ENCODE assay signal across 17 cellular contexts in genomic region chr13:36675213-36675536, GRCh38. TPM values are rescaled to one million over a fixed set of nuclear protein-coding genes. Genes with fewer than 3 reads are reported as not detected.
"Had no signal": no experiment of that assay in that cellular context is flagged by ENCODE, and none has a peak within 500 bp of the region (broad histone marks: within the 10 kb centered on the region; RNA-seq: fewer than 3 reads in every experiment).

No MANE protein-coding gene starts in this region.

- H3K36me3 Mint-ChIP-seq: immature natural killer cell; naive thymus-derived CD4-positive, alpha-beta T cell had no signal

- H3K36me3 ChIP-seq: adrenal gland, thoracic aorta had no signal

- H3K9me3 ChIP-seq: adrenal gland, thoracic aorta had no signal

- H3K9me3 Mint-ChIP-seq: activated CD4-positive, alpha-beta T cell treated with anti-CD3 and anti-CD28 coated beads, Interleukin-2, amount 10 ng/mL, durations not matched to agents 7 days and 5 days; activated T-helper 17 cell treated with anti-CD3 and anti-CD28 coated beads, Interleukin-2, amount 50 U/mL, for 72 hours; central memory CD8-positive, alpha-beta T cell; stimulated activated naive CD8-positive, alpha-beta T cell treated with anti-CD3 and anti-CD28 coated beads, Interleukin-15, Interleukin-2, amounts not matched to agents 100 ng/mL and 50 ng/mL, for 24 hours had no signal

- H3K27ac ChIP-seq: adrenal gland, thoracic aorta had no signal

- H3K4me1 ChIP-seq: adrenal gland had no signal

- H3K27ac Mint-ChIP-seq: activated CD4-positive, alpha-beta T cell treated with anti-CD3 and anti-CD28 coated beads, Interleukin-2, amount 10 ng/mL, durations not matched to agents 7 days and 5 days; activated T-helper 17 cell treated with anti-CD3 and anti-CD28 coated beads, Interleukin-2, amount 50 U/mL, for 72 hours; immature natural killer cell; naive thymus-derived CD4-positive, alpha-beta T cell; stimulated activated naive CD8-positive, alpha-beta T cell treated with anti-CD3 and anti-CD28 coated beads, Interleukin-15, Interleukin-2, amounts not matched to agents 100 ng/mL and 50 ng/mL, for 24 hours had no signal

- H3K4me3 Mint-ChIP-seq: activated CD4-positive, alpha-beta T cell treated with anti-CD3 and anti-CD28 coated beads, Interleukin-2, amount 10 ng/mL, durations not matched to agents 7 days and 5 days; activated T-helper 17 cell treated with anti-CD3 and anti-CD28 coated beads, Interleukin-2, amount 50 U/mL, for 72 hours; central memory CD8-positive, alpha-beta T cell; stimulated activated naive CD8-positive, alpha-beta T cell treated with anti-CD3 and anti-CD28 coated beads, Interleukin-15, Interleukin-2, amounts not matched to agents 100 ng/mL and 50 ng/mL, for 24 hours had no signal

- DNase-seq: activated CD4-positive, alpha-beta T cell treated with anti-CD3 and anti-CD28 coated beads, Interleukin-2, amount 10 ng/mL, durations not matched to agents 7 days and 5 days; activated CD4-positive, CD25-positive, alpha-beta regulatory T cell; activated naive CD4-positive, alpha-beta T cell treated with anti-CD3 and anti-CD28 coated beads, Interleukin-2, amount 50 U/mL, for 16 hours; activated T-cell treated with anti-CD3 and anti-CD28 coated beads for 4 hours; adrenal gland; hypothalamus; immature natural killer cell; naive thymus-derived CD4-positive, alpha-beta T cell; stimulated activated CD4-positive, alpha-beta T cell treated with anti-CD3 and anti-CD28 coated beads, Interleukin-4, amount 100 ng/mL, for 24 hours; T-helper 2 cell had no signal

- H3K4me3 ChIP-seq: adrenal gland, thoracic aorta had no signal

- H3K4me1 Mint-ChIP-seq: activated CD4-positive, alpha-beta T cell treated with anti-CD3 and anti-CD28 coated beads, Interleukin-2, amount 10 ng/mL, durations not matched to agents 7 days and 5 days; activated T-helper 17 cell treated with anti-CD3 and anti-CD28 coated beads, Interleukin-2, amount 50 U/mL, for 72 hours; central memory CD8-positive, alpha-beta T cell; immature natural killer cell had no signal

RNA-seq across cellular contexts. Expression of gene SERTM1, which starts 1.4 kb away (rescaled TPM):
- total RNA-seq: activated CD4-positive, alpha-beta T cell treated with anti-CD3 and anti-CD28 coated beads, Interleukin-2, amount 10 ng/mL, durations not matched to agents 7 days and 5 days; activated CD8-positive, alpha-beta memory T cell treated with anti-CD3 and anti-CD28 coated beads for 36 hours; activated T-helper 17 cell treated with anti-CD3 and anti-CD28 coated beads, Interleukin-2, amount 50 U/mL, for 72 hours; esophagus mucosa; mononuclear cell; naive thymus-derived CD4-positive, alpha-beta T cell; thoracic aorta had no signal
